16 cellular contexts compared by ENCODE assay signal in genomic region chr2:222410534-222410933, GRCh38. TPM values are rescaled to one million over a fixed set of nuclear protein-coding genes. Genes with fewer than 3 reads are reported as not detected.
DNase-seq lines count a peak whose midpoint lies in the region; ATAC-seq and TF ChIP-seq lines count a peak whose summit lies in the region.
"Had no signal": no experiment of that assay in that cellular context is flagged by ENCODE, and none has a peak within 500 bp of the region (broad histone marks: within the 10 kb centered on the region; RNA-seq: fewer than 3 reads in every experiment).

No MANE protein-coding gene starts in this region.

- H3K9me3 ChIP-seq in breast epithelium (peaks cover 0 to 10% of the 10 kb centered on the region in 2 donors), RWPE2 (ENCODE audit: severe bottlenecking) (peaks cover 6% of the 10 kb centered on the region), gastrocnemius medialis (no peaks in the 10 kb centered on the region)
- H3K9me3 ChIP-seq: body of pancreas had no signal

- H3K4me3 ChIP-seq in breast epithelium, result no peak overlapping the region
- H3K4me3 ChIP-seq in RWPE2 (ENCODE audit: severe bottlenecking), result no peak overlapping the region
- no peak overlapping the region for H3K4me3 ChIP-seq in gastrocnemius medialis
- H3K4me3 ChIP-seq: body of pancreas, smooth muscle cell had no signal

- H3K4me1 Mint-ChIP-seq in MCF 10A (ENCODE audit: insufficient read depth, unreplicated experiment), result no peaks in the 10 kb centered on the region
- H3K4me1 Mint-ChIP-seq in activated naive CD4-positive, alpha-beta T cell treated with anti-CD3 and anti-CD28 coated beads, Interleukin-2, amount 10 ng/mL, durations not matched to agents 7 days and 5 days, result no peaks in the 10 kb centered on the region
- H3K4me1 Mint-ChIP-seq: activated B cell treated with CpG ODN at 0.5 μM for 24 hours had no signal

- H3K27ac ChIP-seq in breast epithelium, result no peak overlapping the region
- H3K27ac ChIP-seq in RWPE2 (ENCODE audit: poor library complexity, severe bottlenecking), result no peak overlapping the region
- no peak overlapping the region for H3K27ac ChIP-seq in gastrocnemius medialis
- H3K27ac ChIP-seq: body of pancreas had no signal

- CTCF ChIA-PET in MCF 10A (lab: Yijun Ruan, JAX), result interaction anchor here (1.1 kb wide), 1 partner anchor 151 kb away, joined by 4 read pairs; no protein-coding TSS in a partner anchor
- CTCF ChIA-PET in activated naive CD4-positive, alpha-beta T cell treated with anti-CD3 and anti-CD28 coated beads, Interleukin-2, amount 10 ng/mL, durations not matched to agents 7 days and 5 days (lab: Charles Lee), result no interaction called here

- no peaks in the 10 kb centered on the region for H3K27me3 Mint-ChIP-seq in MCF 10A (ENCODE audit: insufficient read depth, unreplicated experiment)
- H3K27me3 Mint-ChIP-seq in activated naive CD4-positive, alpha-beta T cell treated with anti-CD3 and anti-CD28 coated beads, Interleukin-2, amount 10 ng/mL, durations not matched to agents 7 days and 5 days, result no peaks in the 10 kb centered on the region
- H3K27me3 Mint-ChIP-seq: stimulated activated naive CD8-positive, alpha-beta T cell treated with anti-CD3 and anti-CD28 coated beads, Interleukin-15, Interleukin-2, amounts not matched to agents 100 ng/mL and 50 ng/mL, for 24 hours had no signal

- H3K36me3 ChIP-seq in breast epithelium (no peaks in the 10 kb centered on the region), RWPE2 (ENCODE audit: low read depth) (no peaks in the 10 kb centered on the region), gastrocnemius medialis (no peaks in the 10 kb centered on the region)

- POLR2A ChIA-PET in MCF 10A (lab: Yijun Ruan, JAX), result interaction anchor here (0.7 to 1.1 kb wide), 3 partner anchors 9 to 1892 kb away, joined by 3 to 4 read pairs (median 3); no protein-coding TSS in a partner anchor

- TF ChIP-seq POLR2A in breast epithelium (IDR thresholded peaks at IDR 0.05), result no peak
- no peak for TF ChIP-seq POLR2A in gastrocnemius medialis (IDR thresholded peaks at IDR 0.05)

- in situ Hi-C loops in gastrocnemius medialis (cut with MboI; ENCODE audit: low sequenced_read_pairs in 4 of 4), result no loop called here

- H3K4me1 ChIP-seq in breast epithelium, result no peaks in the 10 kb centered on the region
- no peaks in the 10 kb centered on the region for H3K4me1 ChIP-seq in RWPE2 (ENCODE audit: insufficient read depth, poor library complexity, severe bottlenecking)
- no peaks in the 10 kb centered on the region for H3K4me1 ChIP-seq in gastrocnemius medialis
- H3K4me1 ChIP-seq: body of pancreas had no signal

- ATAC-seq in RWPE2 (ENCODE audit: low read depth), result peak; percentile 51; the same call in 1 of the 3 replicates
- no peak for ATAC-seq in HG02610 (IDR thresholded peaks at IDR 0.05; ENCODE audit: unreplicated experiment)
- ATAC-seq in gastrocnemius medialis, result no peak
- ATAC-seq: body of pancreas had no signal

- TF ChIP-seq CTCF in MCF 10A (IDR thresholded peaks at IDR 0.05; ENCODE audit: unreplicated experiment) (no peak), breast epithelium (IDR thresholded peaks at IDR 0.05) (no peak), RWPE2 (IDR thresholded peaks at IDR 0.05; ENCODE audit: poor library complexity, severe bottlenecking) (no peak), gastrocnemius medialis (IDR thresholded peaks at IDR 0.05 in 4 of 5, conservative IDR thresholded peaks at IDR 0.05 in 1 of 5) (no peak)

- intact Hi-C loops in MCF 10A (cut with micrococcal nuclease), result no loop called here
- intact Hi-C loops in breast epithelium (cut with DNase I; ENCODE audit: low total_unique reads), result no loop called here
- intact Hi-C loops in gastrocnemius medialis (cut with DNase I; ENCODE audit: low total_unique reads), result no loop called here

- DNase-seq in MCF 10A (ENCODE audit: unreplicated experiment), result peak; percentile 8
- DNase-seq in breast epithelium (ENCODE audit: low spot score in 2 of 2), result no peak
- DNase-seq in RWPE2 (ENCODE audit: low spot score), result no peak
- peak; percentile 80 for DNase-seq in islet precursor cell
- no peak for DNase-seq in C1 segment of cervical spinal cord (lab: John Stamatoyannopoulos, UW)
- DNase-seq in activated naive CD4-positive, alpha-beta T cell treated with anti-CD3 and anti-CD28 coated beads, Interleukin-2, amount 10 ng/mL, durations not matched to agents 7 days and 5 days, result no peak
- no peak for DNase-seq in gastrocnemius medialis
- DNase-seq: activated B cell treated with CpG ODN at 0.5 μM for 24 hours; activated gamma-delta T cell; body of pancreas; DND-41; effector CD4-positive, alpha-beta T cell; NCI-H2081 had no signal

- peak overlapping the region; percentile 27 for H3K27ac Mint-ChIP-seq in MCF 10A (ENCODE audit: low read depth, unreplicated experiment)
- no peak overlapping the region for H3K27ac Mint-ChIP-seq in activated naive CD4-positive, alpha-beta T cell treated with anti-CD3 and anti-CD28 coated beads, Interleukin-2, amount 10 ng/mL, durations not matched to agents 7 days and 5 days
- H3K27ac Mint-ChIP-seq: activated B cell treated with CpG ODN at 0.5 μM for 24 hours; stimulated activated naive CD8-positive, alpha-beta T cell treated with anti-CD3 and anti-CD28 coated beads, Interleukin-15, Interleukin-2, amounts not matched to agents 100 ng/mL and 50 ng/mL, for 24 hours had no signal

- no peaks in the 10 kb centered on the region for H3K9me3 Mint-ChIP-seq in MCF 10A (ENCODE audit: unreplicated experiment)
- H3K9me3 Mint-ChIP-seq in activated naive CD4-positive, alpha-beta T cell treated with anti-CD3 and anti-CD28 coated beads, Interleukin-2, amount 10 ng/mL, durations not matched to agents 7 days and 5 days, result peaks cover 7% of the 10 kb centered on the region

- BruUV-seq in MCF 10A (replicated peaks; lab: Mats Ljungman, UMichigan), result no TSS peak

- H3K36me3 Mint-ChIP-seq in MCF 10A (ENCODE audit: insufficient read depth, unreplicated experiment), result no peaks in the 10 kb centered on the region
- H3K36me3 Mint-ChIP-seq in activated naive CD4-positive, alpha-beta T cell treated with anti-CD3 and anti-CD28 coated beads, Interleukin-2, amount 10 ng/mL, durations not matched to agents 7 days and 5 days, result no peaks in the 10 kb centered on the region

- H3K4me3 Mint-ChIP-seq in MCF 10A (ENCODE audit: unreplicated experiment), result no peak overlapping the region
- no peak overlapping the region for H3K4me3 Mint-ChIP-seq in activated naive CD4-positive, alpha-beta T cell treated with anti-CD3 and anti-CD28 coated beads, Interleukin-2, amount 10 ng/mL, durations not matched to agents 7 days and 5 days
- H3K4me3 Mint-ChIP-seq: activated B cell treated with CpG ODN at 0.5 μM for 24 hours; stimulated activated naive CD8-positive, alpha-beta T cell treated with anti-CD3 and anti-CD28 coated beads, Interleukin-15, Interleukin-2, amounts not matched to agents 100 ng/mL and 50 ng/mL, for 24 hours had no signal

- H3K27me3 ChIP-seq in breast epithelium (no peaks in the 10 kb centered on the region), RWPE2 (ENCODE audit: insufficient read depth, poor library complexity, severe bottlenecking) (no peaks in the 10 kb centered on the region), gastrocnemius medialis (no peaks in the 10 kb centered on the region)
- H3K27me3 ChIP-seq: body of pancreas had no signal

RNA-seq across cellular contexts. Expression of gene SGPP2, which starts 13.8 kb away (rescaled TPM):
- total RNA-seq in MCF 10A (2022), result 33.3 and 47.4 TPM in 2 replicates
- total RNA-seq in breast epithelium, result 1 to 10 TPM in 2 of 3 donors, under 1 TPM in 1; 0.32 to 8.8 (median 1.3) TPM
- under 1 TPM in 3 of 4 donors, not detected in 1; 0.17 to 0.59 (median 0.31) TPM for total RNA-seq in gastrocnemius medialis

Comparison
In these comparisons a context has a peak if more than half of its experiments do, and no peak if none do; other contexts are left out.
1. DNase-seq: peak in MCF 10A (single experiment) and islet precursor cell (single experiment); none in breast epithelium (0 of 2), RWPE2 (single experiment), C1 segment of cervical spinal cord (0 of 14), activated naive CD4-positive, alpha-beta T cell treated with anti-CD3 and anti-CD28 coated beads, Interleukin-2, amount 10 ng/mL, durations not matched to agents 7 days and 5 days (single experiment) and gastrocnemius medialis (0 of 2).